ENCODE assay signal across 10 cellular contexts in the genomic region with DNA sequence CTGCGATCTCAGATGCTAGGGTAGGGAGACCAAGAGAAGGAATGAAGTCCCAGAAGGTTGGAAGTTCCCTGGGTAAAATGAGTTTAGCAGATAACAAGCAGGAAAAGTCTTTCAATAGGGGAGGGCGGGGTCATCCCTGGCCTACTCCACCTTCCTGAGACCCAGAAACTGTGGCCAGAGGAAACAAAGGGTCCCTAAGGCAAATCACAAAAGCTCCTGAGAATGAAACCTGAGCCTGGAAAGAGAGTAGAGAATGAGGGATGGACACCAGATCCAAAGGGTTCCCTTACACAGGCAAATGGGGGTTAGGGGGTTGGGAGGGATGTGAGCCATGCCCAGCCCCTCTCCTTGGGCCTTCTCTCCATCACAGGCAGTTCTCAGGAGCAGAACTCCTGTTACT. TPM values are rescaled to one million over a fixed set of nuclear protein-coding genes. Genes with fewer than 3 reads are reported as not detected.
A peak's percentile ranks its signal among the peaks of the same experiment; 100 is the strongest.
DNase-seq lines count a peak whose midpoint lies in the region; ATAC-seq and TF ChIP-seq lines count a peak whose summit lies in the region.
"Had no signal": no experiment of that assay in that cellular context is flagged by ENCODE, and none has a peak within 500 bp of the region (broad histone marks: within the 10 kb centered on the region; RNA-seq: fewer than 3 reads in every experiment).

No MANE protein-coding gene starts in this region.

- ATAC-seq in T-helper 17 cell (no peak), HG03571 (IDR thresholded peaks at IDR 0.05; ENCODE audit: unreplicated experiment) (no peak), GM19395 (IDR thresholded peaks at IDR 0.05; ENCODE audit: unreplicated experiment) (no peak)
- ATAC-seq: activated T-cell treated with anti-CD3 and anti-CD28 coated beads, Interleukin-2, amount 50 U/mL, for 72 hours had no signal

- H3K36me3 Mint-ChIP-seq in T-helper 17 cell (ENCODE audit: low read depth) (no peaks in the 10 kb centered on the region), glutamatergic neuron (ENCODE audit: unreplicated experiment) (no peaks in the 10 kb centered on the region), progenitor cell of endocrine pancreas (ENCODE audit: insufficient read depth) (no peaks in the 10 kb centered on the region)

- no peaks in the 10 kb centered on the region for H3K9me3 ChIP-seq in BLaER1 treated with 17β-estradiol and CSF1 and Interleukin-3, amounts not matched to agents 10 nM and 100 nM (replicated peaks in 1 of 11)
- no peaks in the 10 kb centered on the region for H3K9me3 ChIP-seq in T-helper 17 cell (ENCODE audit: control insufficient read depth, low read length, poor library complexity, severe bottlenecking)

- H4K20me1 ChIP-seq in BLaER1 treated with 17β-estradiol and CSF1 and Interleukin-3, amounts not matched to agents 10 nM and 100 nM, result no peaks in the 10 kb centered on the region

- H3K27me3 Mint-ChIP-seq in T-helper 17 cell (no peaks in the 10 kb centered on the region), glutamatergic neuron (ENCODE audit: unreplicated experiment) (peaks cover 7% of the 10 kb centered on the region), progenitor cell of endocrine pancreas (peaks cover 17% of the 10 kb centered on the region)

- H3K4me3 Mint-ChIP-seq in T-helper 17 cell, result peak overlapping the region; percentile 45
- peak overlapping the region; percentile 20 for H3K4me3 Mint-ChIP-seq in glutamatergic neuron (ENCODE audit: unreplicated experiment)
- no peak overlapping the region for H3K4me3 Mint-ChIP-seq in progenitor cell of endocrine pancreas (ENCODE audit: low read depth)

- peak overlapping the region in 8 of 11 experiments; percentile 5 to 83 (median 72); a peak in 12 of 22 replicates for H3K9ac ChIP-seq in BLaER1 treated with 17β-estradiol and CSF1 and Interleukin-3, amounts not matched to agents 10 nM and 100 nM

- no peak for TF ChIP-seq CTCF in glutamatergic neuron (IDR thresholded peaks at IDR 0.05; ENCODE audit: partially characterized antibody, unreplicated experiment)
- TF ChIP-seq CTCF in progenitor cell of endocrine pancreas (IDR thresholded peaks at IDR 0.05; ENCODE audit: unreplicated experiment), result no peak

- H3K27ac Mint-ChIP-seq in T-helper 17 cell (peak overlapping the region; percentile 100), glutamatergic neuron (ENCODE audit: unreplicated experiment) (no peak overlapping the region), progenitor cell of endocrine pancreas (peak overlapping the region; percentile 87)

- peak overlapping the region; percentile 25 to 96 (median 88); a peak in 16 of 22 replicates for H3K27ac ChIP-seq in BLaER1 treated with 17β-estradiol and CSF1 and Interleukin-3, amounts not matched to agents 10 nM and 100 nM

- DNase-seq in T-helper 17 cell, result no peak
- no peak for DNase-seq in glutamatergic neuron
- DNase-seq in progenitor cell of endocrine pancreas (ENCODE audit: low spot score, unreplicated experiment), result no peak
- no peak for DNase-seq in UCSD-AML1 (lab: John Stamatoyannopoulos, UW; ENCODE audit: unreplicated experiment)
- DNase-seq in medulla oblongata (ENCODE audit: extremely low spot score), result no peak
- DNase-seq: NCI-H226 had no signal

- H3K27me3 ChIP-seq in BLaER1 treated with 17β-estradiol and CSF1 and Interleukin-3, amounts not matched to agents 10 nM and 100 nM, result no peaks in the 10 kb centered on the region

- H3K4me2 ChIP-seq in BLaER1 treated with 17β-estradiol and CSF1 and Interleukin-3, amounts not matched to agents 10 nM and 100 nM, result peak overlapping the region; percentile 70 to 94 (median 88)

- H3K9me3 Mint-ChIP-seq in glutamatergic neuron (ENCODE audit: unreplicated experiment) (peaks cover 5% of the 10 kb centered on the region), progenitor cell of endocrine pancreas (ENCODE audit: low read depth) (no peaks in the 10 kb centered on the region)
- H3K9me3 Mint-ChIP-seq: activated T-cell treated with anti-CD3 and anti-CD28 coated beads, Interleukin-2, amount 50 U/mL, for 72 hours had no signal

- H3K4me1 Mint-ChIP-seq in T-helper 17 cell (peaks cover 72% of the 10 kb centered on the region), glutamatergic neuron (ENCODE audit: low read depth, unreplicated experiment) (peaks cover 46% of the 10 kb centered on the region), progenitor cell of endocrine pancreas (ENCODE audit: low read depth) (peaks cover 61% of the 10 kb centered on the region)

- no peak overlapping the region for H3K4me3 ChIP-seq in BLaER1 treated with 17β-estradiol and CSF1 and Interleukin-3, amounts not matched to agents 10 nM and 100 nM

- H3K36me3 ChIP-seq in BLaER1 treated with 17β-estradiol and CSF1 and Interleukin-3, amounts not matched to agents 10 nM and 100 nM, result no peaks in the 10 kb centered on the region

- peaks cover 87 to 93% (median 91%) of the 10 kb centered on the region in 10 experiments for H3K4me1 ChIP-seq in BLaER1 treated with 17β-estradiol and CSF1 and Interleukin-3, amounts not matched to agents 10 nM and 100 nM

RNA-seq across cellular contexts. Expression of a gene that starts 9.6 kb away (rescaled TPM):
- total RNA-seq in T-helper 17 cell (100 to 1,000 TPM; 102 to 145 TPM), glutamatergic neuron (ENCODE audit: unreplicated experiment) (1.3 TPM), progenitor cell of endocrine pancreas (2.4 and 2.6 TPM in 2 replicates)

RNA-seq across cellular contexts. Expression of a gene that starts 11.7 kb away (rescaled TPM):
- total RNA-seq in T-helper 17 cell, result 100 to 1,000 TPM; 101 to 106 TPM
- 110 TPM for total RNA-seq in glutamatergic neuron (ENCODE audit: unreplicated experiment)
- total RNA-seq in progenitor cell of endocrine pancreas, result 137 and 143 TPM in 2 replicates

RNA-seq across cellular contexts. Expression of a gene that starts 30.3 kb away (rescaled TPM):
- total RNA-seq in T-helper 17 cell (100 to 1,000 TPM; 168 to 176 TPM), glutamatergic neuron (ENCODE audit: unreplicated experiment) (145 TPM), progenitor cell of endocrine pancreas (121 and 122 TPM in 2 replicates)

RNA-seq across cellular contexts. Expression of a gene that starts 47.3 kb away (rescaled TPM):
- total RNA-seq in T-helper 17 cell, result 10 to 100 TPM; 29.8 to 32.2 TPM
- total RNA-seq in glutamatergic neuron (ENCODE audit: unreplicated experiment), result 17.6 TPM
- total RNA-seq in progenitor cell of endocrine pancreas, result 21.3 and 25.0 TPM in 2 replicates

RNA-seq across cellular contexts. Expression of a gene that starts 55.8 kb away (rescaled TPM):
- 10 to 100 TPM; 73.7 to 77.5 TPM for total RNA-seq in T-helper 17 cell
- 172 TPM for total RNA-seq in glutamatergic neuron (ENCODE audit: unreplicated experiment)
- total RNA-seq in progenitor cell of endocrine pancreas, result 143 and 161 TPM in 2 replicates

Comparison
In these comparisons a context has a peak if more than half of its experiments do, and no peak if none do; other contexts are left out.
1. RNA of a gene that starts 9.6 kb away (total RNA-seq): 102 to 145 TPM in T-helper 17 cell; 2.4 to 2.6 TPM in progenitor cell of endocrine pancreas and 1.3 TPM in glutamatergic neuron (single experiment); every median in the first group is over 10 times any median in the second.